ENCODE assay signal across 1 cellular context in genomic region chr12:31733549-31734432, GRCh38.
TF ChIP-seq lines count a peak whose summit lies in the region.
"Not testable (repeated sequence)": the region's sequence is repeated elsewhere in the genome, so short reads cannot be mapped to it uniquely, and the experiment has no call there.

No MANE protein-coding gene starts in this region.

TF ChIP-seq in K562, 482 proteins besides CTCF, POLR2A, EP300 and RAD21 (continued from another document):
- peak; percentile 21 for TF ChIP-seq MGA (IDR thresholded peaks at IDR 0.05)
- TF ChIP-seq KDM2B (CRISPR knock-in tag; IDR thresholded peaks at IDR 0.05) = 0 out of 2 replicates have a peak, but pooled peaks have one; percentile 46
- peak; percentile 89 for TF ChIP-seq HINFP (tag; conservative IDR thresholded peaks at IDR 0.05; ENCODE audit: low read depth)
- TF ChIP-seq ZNF398 (CRISPR knock-in tag; IDR thresholded peaks at IDR 0.05) = peak; percentile 78
- peak in 1 of 2 experiments; percentile 96; a peak in 2 of 4 replicates for TF ChIP-seq ZNF639 (CRISPR knock-in tag; conservative IDR thresholded peaks at IDR 0.05 in 1 of 2, IDR thresholded peaks at IDR 0.05 in 1 of 2)
- peak; percentile 87 for TF ChIP-seq ETV1 (tag; conservative IDR thresholded peaks at IDR 0.05; ENCODE audit: low read depth)
- TF ChIP-seq ELF2 (CRISPR knock-in tag; IDR thresholded peaks at IDR 0.05) = 0 out of 2 replicates have a peak, but pooled peaks have one; percentile 32
- peak; percentile 57 for TF ChIP-seq DEAF1 (CRISPR knock-in tag; IDR thresholded peaks at IDR 0.05)
- TF ChIP-seq BACH1 (tag; IDR thresholded peaks at IDR 0.05) = peak; percentile 92
- TF ChIP-seq PATZ1 (CRISPR knock-in tag; IDR thresholded peaks at IDR 0.05; ENCODE audit: borderline replicate concordance) = peak; percentile 34; the same call in 1 of the 2 replicates
- TF ChIP-seq NFRKB (IDR thresholded peaks at IDR 0.05; ENCODE audit: low read depth) = peak; percentile 55; the same call in 1 of the 2 replicates
- TF ChIP-seq NR2C2 (CRISPR knock-in tag; IDR thresholded peaks at IDR 0.05) = not testable (repeated sequence)
- peak; percentile 68 for TF ChIP-seq NR2C2 (tag; IDR thresholded peaks at IDR 0.05)
- peak; percentile 95 for TF ChIP-seq NFXL1 (CRISPR knock-in tag; IDR thresholded peaks at IDR 0.05)
- TF ChIP-seq CXXC5 (CRISPR knock-in tag; IDR thresholded peaks at IDR 0.05) = peak; percentile 92
- TF ChIP-seq RHOXF2B (CRISPR knock-in tag; conservative IDR thresholded peaks at IDR 0.05) = peak; percentile 93
- TF ChIP-seq ATF3 (IDR thresholded peaks at IDR 0.05) = peak; percentile 90
- TF ChIP-seq ATF3 (CRISPR knock-in tag; conservative IDR thresholded peaks at IDR 0.05) = 0 out of 2 replicates have a peak, but pooled peaks have one; percentile 28
- TF ChIP-seq TEAD2 (tag; IDR thresholded peaks at IDR 0.05) = peak; percentile 94
- peak; percentile 86 for TF ChIP-seq TCFL5 (CRISPR knock-in tag; conservative IDR thresholded peaks at IDR 0.05)
- peak; percentile 58; the same call in 1 of the 2 replicates for TF ChIP-seq L3MBTL2 (IDR thresholded peaks at IDR 0.05)
TF ChIP-seq in K562: peak in this region for 195; not testable (repeated sequence) for 287.
